Comparison of ENCODE assay signal across 1 cellular context in the genomic region with DNA sequence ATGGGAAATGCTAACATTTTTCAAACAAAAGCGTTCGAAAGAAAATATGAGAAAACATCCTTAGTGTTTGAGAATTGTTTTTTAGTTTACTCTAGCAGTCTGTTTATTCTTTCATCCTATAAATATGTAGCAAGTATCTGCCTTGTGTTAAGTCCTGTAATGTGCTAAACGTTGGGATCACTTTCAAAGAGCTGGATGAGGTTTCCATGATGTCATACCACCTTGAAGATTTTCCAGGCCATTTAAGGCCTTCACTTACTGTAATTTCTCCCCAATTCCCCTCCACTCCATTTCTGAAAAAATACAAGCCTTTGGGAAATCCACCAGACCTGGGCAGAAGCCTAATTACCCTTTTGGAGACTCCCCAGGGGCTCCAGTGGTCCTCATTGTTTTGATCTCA.
TF ChIP-seq lines count a peak whose summit lies in the region.

No MANE protein-coding gene starts in this region.

TF ChIP-seq in IMR-90, 13 proteins besides CTCF, POLR2A, EP300 and RAD21 (continued from another document):
- TF ChIP-seq NFE2L2 (IDR thresholded peaks at IDR 0.05; ENCODE audit: low read depth, low read length) = no peak
